Comparison of ENCODE assay signal across 8 cellular contexts in the genomic region with DNA sequence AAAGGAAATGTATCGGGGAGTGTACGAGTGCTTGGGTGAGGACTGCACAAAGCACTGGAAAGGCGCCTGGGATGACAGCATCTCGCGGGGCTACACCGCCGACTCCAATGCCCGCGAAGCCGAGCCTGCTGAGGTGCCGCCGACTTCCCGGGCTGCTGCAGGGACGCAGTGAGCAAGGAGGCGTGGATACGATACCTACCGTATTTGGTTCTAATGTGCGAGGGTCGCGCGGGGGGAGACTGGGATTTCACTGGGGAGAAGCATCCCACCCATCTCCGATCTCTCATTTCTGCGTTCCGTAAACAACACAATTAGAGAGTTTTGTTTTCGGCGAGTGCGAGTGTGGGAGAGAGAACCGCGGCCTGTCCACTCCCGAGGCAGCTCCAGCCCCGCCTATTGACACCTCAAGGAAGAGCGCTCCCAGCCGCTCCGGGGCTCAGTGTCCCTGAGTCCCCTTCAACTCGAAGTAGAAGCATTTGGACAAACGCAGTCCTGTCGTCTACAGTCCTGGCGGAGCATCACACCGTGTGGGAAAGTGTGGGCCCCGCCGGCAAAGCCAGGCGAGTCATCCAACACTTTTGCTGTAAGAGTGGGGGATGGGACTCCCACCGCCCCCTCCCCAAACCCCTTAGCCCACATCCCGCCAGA. TPM values are rescaled to one million over a fixed set of nuclear protein-coding genes. Genes with fewer than 3 reads are reported as not detected.
A peak's percentile ranks its signal among the peaks of the same experiment; 100 is the strongest.
DNase-seq lines count a peak whose midpoint lies in the region; ATAC-seq, FAIRE-seq and TF ChIP-seq lines count a peak whose summit lies in the region.

No MANE protein-coding gene starts in this region.

- CTCF ChIA-PET in activated CD4-positive, alpha-beta T cell treated with anti-CD3 and anti-CD28 coated beads, Interleukin-2, amount 10 ng/mL, durations not matched to agents 7 days and 5 days (lab: Charles Lee), result interaction anchor here (1.6 kb wide), 1 partner anchor 512 kb away, joined by 6 read pairs; no protein-coding TSS in a partner anchor

- no peak for FAIRE-seq in kidney (lab: Jason Lieb, UNC)

- intact Hi-C loops in breast epithelium (cut with DNase I; ENCODE audit: low total_unique reads) (loop anchor here (5.0 kb wide), 1 partner anchor 514 kb away; no protein-coding TSS in a partner anchor), kidney (cut with DNase I) (no loop called here)

- peak overlapping the region; percentile 69 for H3K4me3 Mint-ChIP-seq in activated CD4-positive, alpha-beta T cell treated with anti-CD3 and anti-CD28 coated beads, Interleukin-2, amount 10 ng/mL, durations not matched to agents 7 days and 5 days
- peak overlapping the region; percentile 85 for H3K4me3 Mint-ChIP-seq in stimulated activated naive CD8-positive, alpha-beta T cell treated with anti-CD3 and anti-CD28 coated beads, Interleukin-15, Interleukin-2, amounts not matched to agents 100 ng/mL and 50 ng/mL, for 24 hours

- H3K36me3 ChIP-seq in breast epithelium (no peaks in the 10 kb centered on the region), kidney (ENCODE audit: control insufficient read depth in 1 of 2, insufficient read depth in 2 of 2, low read length in 2 of 2) (no peaks in the 10 kb centered on the region)

- peaks cover 0 to 100% of the 10 kb centered on the region in 2 donors for H3K27me3 ChIP-seq in breast epithelium

- H3K9ac ChIP-seq in kidney (ENCODE audit: low read length in 2 of 2), result peak overlapping the region; percentile 63 to 95

- no peak overlapping the region for H3K27ac Mint-ChIP-seq in activated CD4-positive, alpha-beta T cell treated with anti-CD3 and anti-CD28 coated beads, Interleukin-2, amount 10 ng/mL, durations not matched to agents 7 days and 5 days
- H3K27ac Mint-ChIP-seq in stimulated activated naive CD8-positive, alpha-beta T cell treated with anti-CD3 and anti-CD28 coated beads, Interleukin-15, Interleukin-2, amounts not matched to agents 100 ng/mL and 50 ng/mL, for 24 hours, result peak overlapping the region; percentile 51

- peaks cover 2% of the 10 kb centered on the region for H3K36me3 Mint-ChIP-seq in activated CD4-positive, alpha-beta T cell treated with anti-CD3 and anti-CD28 coated beads, Interleukin-2, amount 10 ng/mL, durations not matched to agents 7 days and 5 days (ENCODE audit: low read depth)
- H3K36me3 Mint-ChIP-seq in stimulated activated naive CD8-positive, alpha-beta T cell treated with anti-CD3 and anti-CD28 coated beads, Interleukin-15, Interleukin-2, amounts not matched to agents 100 ng/mL and 50 ng/mL, for 24 hours (ENCODE audit: low read depth), result peaks cover 1% of the 10 kb centered on the region

- H3K27me3 Mint-ChIP-seq in activated CD4-positive, alpha-beta T cell treated with anti-CD3 and anti-CD28 coated beads, Interleukin-2, amount 10 ng/mL, durations not matched to agents 7 days and 5 days, result peaks cover 87% of the 10 kb centered on the region
- peaks cover 85% of the 10 kb centered on the region for H3K27me3 Mint-ChIP-seq in stimulated activated naive CD8-positive, alpha-beta T cell treated with anti-CD3 and anti-CD28 coated beads, Interleukin-15, Interleukin-2, amounts not matched to agents 100 ng/mL and 50 ng/mL, for 24 hours

- H3K4me1 ChIP-seq in breast epithelium (peaks cover 0 to 4% of the 10 kb centered on the region in 2 donors), kidney (ENCODE audit: control insufficient read depth in 1 of 2, insufficient read depth in 1 of 2, low read depth in 1 of 2, low read length in 2 of 2) (peaks cover 0 to 11% of the 10 kb centered on the region in 2 donors)

- H3K9me3 ChIP-seq in breast epithelium, result no peaks in the 10 kb centered on the region
- H3K9me3 ChIP-seq in kidney (ENCODE audit: control insufficient read depth in 1 of 2, low read length in 2 of 2), result no peaks in the 10 kb centered on the region

- peak overlapping the region; percentile 33 to 68 for H3K27ac ChIP-seq in breast epithelium
- peak overlapping the region; percentile 92 to 97 for H3K27ac ChIP-seq in kidney (ENCODE audit: low read depth in 2 of 2, low read length in 2 of 2)

- H3K4me3 ChIP-seq in breast epithelium (peak overlapping the region; percentile 51 to 66 (median 55)), kidney (ENCODE audit: low read length in 2 of 2) (peak overlapping the region; percentile 78 to 84)

- POLR2A ChIA-PET in activated CD4-positive, alpha-beta T cell treated with anti-CD3 and anti-CD28 coated beads, Interleukin-2, amount 10 ng/mL, durations not matched to agents 7 days and 5 days (lab: Charles Lee), result no interaction called here

- H3K9me3 Mint-ChIP-seq in activated CD4-positive, alpha-beta T cell treated with anti-CD3 and anti-CD28 coated beads, Interleukin-2, amount 10 ng/mL, durations not matched to agents 7 days and 5 days, result no peaks in the 10 kb centered on the region
- H3K9me3 Mint-ChIP-seq in stimulated activated naive CD8-positive, alpha-beta T cell treated with anti-CD3 and anti-CD28 coated beads, Interleukin-15, Interleukin-2, amounts not matched to agents 100 ng/mL and 50 ng/mL, for 24 hours, result peaks cover 1% of the 10 kb centered on the region

- TF ChIP-seq CTCF in breast epithelium (IDR thresholded peaks at IDR 0.05) (no peak), kidney (IDR thresholded peaks at IDR 0.05; ENCODE audit: borderline replicate concordance, extremely low read depth, insufficient read depth) (no peak)

- peaks cover 34% of the 10 kb centered on the region for H3K4me1 Mint-ChIP-seq in activated CD4-positive, alpha-beta T cell treated with anti-CD3 and anti-CD28 coated beads, Interleukin-2, amount 10 ng/mL, durations not matched to agents 7 days and 5 days
- peaks cover 56% of the 10 kb centered on the region for H3K4me1 Mint-ChIP-seq in stimulated activated naive CD8-positive, alpha-beta T cell treated with anti-CD3 and anti-CD28 coated beads, Interleukin-15, Interleukin-2, amounts not matched to agents 100 ng/mL and 50 ng/mL, for 24 hours (ENCODE audit: low read depth)

- ATAC-seq in HG02798 (IDR thresholded peaks at IDR 0.05; ENCODE audit: poor library complexity, unreplicated experiment), result peak; percentile 29

- DNase-seq in activated CD4-positive, alpha-beta T cell treated with anti-CD3 and anti-CD28 coated beads, Interleukin-2, amount 10 ng/mL, durations not matched to agents 7 days and 5 days, result no peak
- no peak for DNase-seq in activated CD4-positive, alpha-beta T cell treated with anti-CD3 and anti-CD28 coated beads, Interleukin-2, amount 50 U/mL, for 1 hour
- DNase-seq in NCI-H526 (lab: John Stamatoyannopoulos, UW), result peak; percentile 80 to 92
- DNase-seq in breast epithelium (ENCODE audit: low spot score in 2 of 2), result no peak
- DNase-seq in kidney, result no peak
- DNase-seq in NCI-H2171 treated with DMSO at 0.1 percent for 48 hours (lab: John Stamatoyannopoulos, UW), result no peak

- TF ChIP-seq POLR2A in breast epithelium (IDR thresholded peaks at IDR 0.05), result no peak

RNA-seq across cellular contexts. Expression of a gene that starts 1.8 kb away (rescaled TPM):
- not detected for total RNA-seq in activated CD4-positive, alpha-beta T cell treated with anti-CD3 and anti-CD28 coated beads, Interleukin-2, amount 10 ng/mL, durations not matched to agents 7 days and 5 days
- total RNA-seq in breast epithelium (10 to 100 TPM in 2 of 3 donors, 1 to 10 TPM in 1; 7.5 to 21.6 (median 13.9) TPM), kidney (148 TPM)
- polyA plus RNA-seq in kidney (ENCODE audit: insufficient read depth, low read depth, low replicate concordance), result 36.0 TPM

Comparison
In these comparisons a context has a peak if more than half of its experiments do, and no peak if none do; other contexts are left out.
1. DNase-seq: peak in NCI-H526 (2 of 2); none in activated CD4-positive, alpha-beta T cell treated with anti-CD3 and anti-CD28 coated beads, Interleukin-2, amount 10 ng/mL, durations not matched to agents 7 days and 5 days (single experiment), activated CD4-positive, alpha-beta T cell treated with anti-CD3 and anti-CD28 coated beads, Interleukin-2, amount 50 U/mL, for 1 hour (single experiment), breast epithelium (0 of 2), kidney (single experiment) and NCI-H2171 treated with DMSO at 0.1 percent for 48 hours (single experiment).
2. RNA of a gene that starts 1.8 kb away (total RNA-seq): 148 TPM in kidney (single experiment) and 7.5 to 21.6 TPM in breast epithelium; not detected in activated CD4-positive, alpha-beta T cell treated with anti-CD3 and anti-CD28 coated beads, Interleukin-2, amount 10 ng/mL, durations not matched to agents 7 days and 5 days; every median in the first group is over 4 times any median in the second.